14 cellular contexts compared by ENCODE assay signal in genomic region chr13:109160887-109161669, GRCh38.
DNase-seq lines count a peak whose midpoint lies in the region; ATAC-seq, FAIRE-seq and TF ChIP-seq lines count a peak whose summit lies in the region.
"Had no signal": no experiment of that assay in that cellular context is flagged by ENCODE, and none has a peak within 500 bp of the region (broad histone marks: within the 10 kb centered on the region; RNA-seq: fewer than 3 reads in every experiment).

No MANE protein-coding gene starts in this region.

- no peaks in the 10 kb centered on the region for H3K9me3 ChIP-seq in right cardiac atrium (ENCODE audit: control insufficient read depth, low read length)
- H3K9me3 ChIP-seq: transverse colon had no signal

- no peak overlapping the region for H2BK5ac ChIP-seq in mesendoderm (ENCODE audit: low read length)

- intact Hi-C loops in right cardiac atrium (cut with DNase I), result no loop called here

- no peak overlapping the region for H2AK5ac ChIP-seq in mesendoderm (ENCODE audit: low read length)

- H4K8ac ChIP-seq in mesendoderm (ENCODE audit: low read depth, low read length), result no peak overlapping the region

- peak; percentile 33 for ATAC-seq in HG03521 (IDR thresholded peaks at IDR 0.05; ENCODE audit: unreplicated experiment)
- no peak for ATAC-seq in right cardiac atrium

- no peak overlapping the region for H2BK15ac ChIP-seq in mesendoderm (replicated peaks; ENCODE audit: low read depth)

- no peaks in the 10 kb centered on the region for H3K79me2 ChIP-seq in mesendoderm (ENCODE audit: control insufficient read depth, insufficient read depth, low read length)

- H3K23ac ChIP-seq in mesendoderm (ENCODE audit: low read length), result no peak overlapping the region

- H3K79me1 ChIP-seq in mesendoderm (ENCODE audit: low read length), result no peaks in the 10 kb centered on the region

- DNase-seq in DMS53 (lab: John Stamatoyannopoulos, UW), result peak; percentile 30
- no peak for DNase-seq in DMS53 treated with DMSO at 0.1 percent for 48 hours (lab: John Stamatoyannopoulos, UW; ENCODE audit: unreplicated experiment)
- DNase-seq in H54 (ENCODE audit: insufficient read length, low spot score), result no peak
- DNase-seq in mesendoderm, result peak; percentile 70
- no peak for DNase-seq in right cardiac atrium
- no peak for DNase-seq in inferior parietal cortex (ENCODE audit: extremely low spot score)
- no peak for DNase-seq in DMS 273 (lab: John Stamatoyannopoulos, UW; ENCODE audit: unreplicated experiment)
- DNase-seq: activated CD4-positive, alpha-beta T cell treated with anti-CD3 and anti-CD28 coated beads for 36 hours; endodermal cell; NCI-H1436; transverse colon had no signal

- TF ChIP-seq POLR2A in H54 (IDR thresholded peaks at IDR 0.05; ENCODE audit: low read depth, low read length), result no peak

- H3K18ac ChIP-seq in mesendoderm (ENCODE audit: low read length), result no peak overlapping the region

- no peak overlapping the region for H3K56ac ChIP-seq in mesendoderm (ENCODE audit: low read length)

- no peak overlapping the region for H4K5ac ChIP-seq in mesendoderm (ENCODE audit: low read length)

- no peak overlapping the region for H3K4me2 ChIP-seq in mesendoderm (ENCODE audit: low read length)
- H3K4me2 ChIP-seq: neural progenitor cell had no signal

- H3K4me3 ChIP-seq in mesendoderm (ENCODE audit: low read length) (no peak overlapping the region), right cardiac atrium (ENCODE audit: low read length) (no peak overlapping the region)
- H3K4me3 ChIP-seq: neural progenitor cell, transverse colon had no signal

- H3K27ac ChIP-seq in mesendoderm (ENCODE audit: low read depth, low read length) (no peak overlapping the region), right cardiac atrium (ENCODE audit: low read length) (no peak overlapping the region)
- H3K27ac ChIP-seq: 22Rv1, neural progenitor cell, transverse colon had no signal

- FAIRE-seq in H54 (lab: Jason Lieb, UNC), result peak; percentile 20

- H3K27me3 ChIP-seq in mesendoderm (ENCODE audit: insufficient read depth, low read length, poor library complexity), result no peaks in the 10 kb centered on the region
- no peaks in the 10 kb centered on the region for H3K27me3 ChIP-seq in right cardiac atrium (ENCODE audit: control insufficient read depth, insufficient read depth)
- H3K27me3 ChIP-seq: neural progenitor cell, transverse colon had no signal

- H3K9ac ChIP-seq in mesendoderm (ENCODE audit: low read length), result no peak overlapping the region
- H3K9ac ChIP-seq: neural progenitor cell had no signal

- no peak overlapping the region for H3K4ac ChIP-seq in mesendoderm (ENCODE audit: low read depth, low read length)

- H3K4me1 ChIP-seq in mesendoderm (ENCODE audit: control insufficient read depth, low read depth, low read length) (no peaks in the 10 kb centered on the region), right cardiac atrium (ENCODE audit: control insufficient read depth, insufficient read depth, low read length) (no peaks in the 10 kb centered on the region)
- H3K4me1 ChIP-seq: transverse colon had no signal

- no CpG with 5 or more reads among the region's 11 CpGs for WGBS in mesendoderm (ENCODE audit: extremely low coverage, insufficient coverage, low lambda C conversion rate)
- WGBS in right cardiac atrium, result 93% methylated on average over 11 of the region's 11 CpGs

- H3K36me3 ChIP-seq in mesendoderm (ENCODE audit: control insufficient read depth, insufficient read depth, low read length), result no peaks in the 10 kb centered on the region
- H3K36me3 ChIP-seq: neural progenitor cell, transverse colon had no signal

- H2BK120ac ChIP-seq in mesendoderm (ENCODE audit: low read depth, low read length), result no peak overlapping the region

Comparison
In these comparisons a context has a peak if more than half of its experiments do, and no peak if none do; other contexts are left out.
1. DNase-seq: peak in DMS53 (single experiment) and mesendoderm (single experiment); none in DMS53 treated with DMSO at 0.1 percent for 48 hours (single experiment), H54 (single experiment), right cardiac atrium (0 of 3), inferior parietal cortex (single experiment) and DMS 273 (single experiment).